2 cellular contexts compared by ENCODE assay signal in the genomic region with DNA sequence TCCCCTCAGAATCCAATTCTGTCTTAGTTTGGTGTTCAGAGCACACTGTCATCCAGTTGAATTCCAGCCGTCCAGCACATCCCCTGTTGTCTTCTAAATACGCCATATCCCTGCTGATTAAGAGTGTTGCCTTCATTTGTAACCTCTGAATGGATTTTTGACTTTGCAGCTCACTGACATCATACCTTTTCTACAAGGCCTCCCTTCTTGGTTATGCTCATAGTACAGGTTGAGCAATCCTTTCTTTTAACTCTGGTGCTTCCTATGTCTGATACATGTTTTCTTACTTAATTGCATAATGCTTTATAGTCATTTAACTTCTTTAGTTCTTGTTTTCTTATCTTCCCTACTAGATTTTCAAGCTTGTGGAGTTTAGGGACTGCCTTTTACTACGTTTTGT.
TF ChIP-seq lines count a peak whose summit lies in the region.

No MANE protein-coding gene starts in this region.

TF ChIP-seq in A549, 52 proteins besides CTCF, POLR2A, EP300 and RAD21 (continued from another document):
- TF ChIP-seq, protein P1, sequence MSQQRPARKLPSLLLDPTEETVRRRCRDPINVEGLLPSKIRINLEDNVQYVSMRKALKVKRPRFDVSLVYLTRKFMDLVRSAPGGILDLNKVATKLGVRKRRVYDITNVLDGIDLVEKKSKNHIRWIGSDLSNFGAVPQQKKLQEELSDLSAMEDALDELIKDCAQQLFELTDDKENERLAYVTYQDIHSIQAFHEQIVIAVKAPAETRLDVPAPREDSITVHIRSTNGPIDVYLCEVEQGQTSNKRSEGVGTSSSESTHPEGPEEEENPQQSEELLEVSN (IDR thresholded peaks at IDR 0.05; ENCODE audit: borderline replicate concordance, low read depth): no peak
- TF ChIP-seq KDM5A (IDR thresholded peaks at IDR 0.05): no peak
- TF ChIP-seq HOXB5 (CRISPR knock-in tag; IDR thresholded peaks at IDR 0.05): no peak

TF ChIP-seq in IMR-90, 13 proteins besides CTCF, POLR2A, EP300 and RAD21 (continued from another document):
- no peak for TF ChIP-seq MAZ (IDR thresholded peaks at IDR 0.05; ENCODE audit: borderline replicate concordance, low read depth, low read length)
- no peak for TF ChIP-seq RFX5 (IDR thresholded peaks at IDR 0.05; ENCODE audit: low read depth, low read length)
- TF ChIP-seq CEBPB (IDR thresholded peaks at IDR 0.05; ENCODE audit: low read depth, low read length): no peak
- TF ChIP-seq, protein P2, sequence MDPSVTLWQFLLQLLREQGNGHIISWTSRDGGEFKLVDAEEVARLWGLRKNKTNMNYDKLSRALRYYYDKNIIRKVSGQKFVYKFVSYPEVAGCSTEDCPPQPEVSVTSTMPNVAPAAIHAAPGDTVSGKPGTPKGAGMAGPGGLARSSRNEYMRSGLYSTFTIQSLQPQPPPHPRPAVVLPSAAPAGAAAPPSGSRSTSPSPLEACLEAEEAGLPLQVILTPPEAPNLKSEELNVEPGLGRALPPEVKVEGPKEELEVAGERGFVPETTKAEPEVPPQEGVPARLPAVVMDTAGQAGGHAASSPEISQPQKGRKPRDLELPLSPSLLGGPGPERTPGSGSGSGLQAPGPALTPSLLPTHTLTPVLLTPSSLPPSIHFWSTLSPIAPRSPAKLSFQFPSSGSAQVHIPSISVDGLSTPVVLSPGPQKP (IDR thresholded peaks at IDR 0.05; ENCODE audit: borderline replicate concordance, low read depth, low read length): no peak
- no peak for TF ChIP-seq SMC3 (IDR thresholded peaks at IDR 0.05; ENCODE audit: low read depth, low read length)
- TF ChIP-seq FOS (IDR thresholded peaks at IDR 0.05; ENCODE audit: low read depth, low read length): no peak
- no peak for TF ChIP-seq MAFK (IDR thresholded peaks at IDR 0.05; ENCODE audit: low read depth, low read length)
- TF ChIP-seq BHLHE40 (IDR thresholded peaks at IDR 0.05; ENCODE audit: low read depth, low read length): no peak
- TF ChIP-seq NFE2L2 (IDR thresholded peaks at IDR 0.05; ENCODE audit: low read depth, low read length): no peak
